ENCODE assay signal across 1 cellular context in genomic region chr19:55437410-55437809, GRCh38.
A peak's percentile ranks its signal among the peaks of the same experiment; 100 is the strongest.
TF ChIP-seq lines count a peak whose summit lies in the region.

No MANE protein-coding gene starts in this region.

TF ChIP-seq in K562, 482 proteins besides CTCF, POLR2A, EP300 and RAD21 (continued from another document and continues in another):
- TF ChIP-seq THAP12 (CRISPR knock-in tag; IDR thresholded peaks at IDR 0.05) (0 out of 2 replicates have a peak, but pooled peaks have one; percentile 9), ZNF232 (CRISPR knock-in tag; IDR thresholded peaks at IDR 0.05) (no peak), ZNF511 (CRISPR knock-in tag; IDR thresholded peaks at IDR 0.05) (peak; percentile 93; the same call in 1 of the 2 replicates), NFE2 (IDR thresholded peaks at IDR 0.05; ENCODE audit: low read depth) (no peak), JUND (IDR thresholded peaks at IDR 0.05; ENCODE audit: borderline replicate concordance, low read depth, low read length) (0 out of 2 replicates have a peak, but pooled peaks have one; percentile 8), JUND (tag; IDR thresholded peaks at IDR 0.05; ENCODE audit: borderline replicate concordance, low read depth, low read length) (peak; percentile 58; the same call in 1 of the 3 replicates), ZNF282 (CRISPR knock-in tag; IDR thresholded peaks at IDR 0.05) (no peak), TEAD1 (CRISPR knock-in tag; IDR thresholded peaks at IDR 0.05) (peak in 1 of 2 experiments; percentile 76; a peak in 1 of 4 replicates), SREBF1 (IDR thresholded peaks at IDR 0.05; ENCODE audit: borderline replicate concordance, low read depth, low read length) (no peak), MIER1 (IDR thresholded peaks at IDR 0.05; ENCODE audit: low read depth) (peak; percentile 98), CXXC5 (CRISPR knock-in tag; IDR thresholded peaks at IDR 0.05) (peak; percentile 68), PKNOX1 (IDR thresholded peaks at IDR 0.05) (no peak), STAT6 (CRISPR knock-in tag; IDR thresholded peaks at IDR 0.05) (no peak), ZNF436 (CRISPR knock-in tag; IDR thresholded peaks at IDR 0.05) (no peak), PTTG1 (tag; IDR thresholded peaks at IDR 0.05; ENCODE audit: low read depth) (no peak), TCF7 (IDR thresholded peaks at IDR 0.05; ENCODE audit: borderline replicate concordance) (no peak), ZNF583 (CRISPR knock-in tag; IDR thresholded peaks at IDR 0.05) (no peak), GABPB1 (CRISPR knock-in tag; IDR thresholded peaks at IDR 0.05) (peak; percentile 68), FOXP1 (CRISPR knock-in tag; IDR thresholded peaks at IDR 0.05) (peak; percentile 85; the same call in 1 of the 2 replicates), ATF7 (IDR thresholded peaks at IDR 0.05) (no peak), MAFG (tag; conservative IDR thresholded peaks at IDR 0.05) (no peak), HDAC2 (IDR thresholded peaks at IDR 0.05) (peak; percentile 72; the same call in 1 of the 2 replicates), MITF (IDR thresholded peaks at IDR 0.05) (no peak), TFAP4 (CRISPR knock-in tag; IDR thresholded peaks at IDR 0.05; ENCODE audit: borderline replicate concordance) (peak; percentile 78), ELK3 (CRISPR knock-in tag; IDR thresholded peaks at IDR 0.05) (no peak), NR1H2 (CRISPR knock-in tag; IDR thresholded peaks at IDR 0.05) (no peak), RCOR1 (IDR thresholded peaks at IDR 0.05; ENCODE audit: borderline replicate concordance in 1 of 2, low read depth in 2 of 2, low read length in 2 of 2) (peak in 1 of 2 experiments; percentile 80; a peak in 1 of 4 replicates), ZNF398 (CRISPR knock-in tag; IDR thresholded peaks at IDR 0.05) (no peak), UBTF (IDR thresholded peaks at IDR 0.05; ENCODE audit: borderline replicate concordance in 1 of 2, low read depth in 2 of 2, low read length in 2 of 2) (0 out of 4 replicates have a peak, but pooled peaks of 1 of the 2 experiments have one; percentile 27), PHTF2 (CRISPR knock-in tag; IDR thresholded peaks at IDR 0.05) (no peak), SIX5 (IDR thresholded peaks at IDR 0.05; ENCODE audit: borderline replicate concordance in 1 of 2, insufficient read depth in 1 of 2, low read depth in 1 of 2, low read length in 2 of 2) (no peak), C11orf30 (IDR thresholded peaks at IDR 0.05; ENCODE audit: low read depth) (no peak), CAMTA2 (CRISPR knock-in tag; conservative IDR thresholded peaks at IDR 0.05) (no peak), SAP30 (IDR thresholded peaks at IDR 0.05; ENCODE audit: borderline replicate concordance, insufficient read depth, low read depth, low read length, poor library complexity, severe bottlenecking) (peak; percentile 30), CREB1 (IDR thresholded peaks at IDR 0.05) (no peak), CREB1 (CRISPR knock-in tag; IDR thresholded peaks at IDR 0.05) (peak; percentile 49; the same call in 1 of the 2 replicates), ZBTB1 (CRISPR knock-in tag; IDR thresholded peaks at IDR 0.05; ENCODE audit: borderline replicate concordance, low read depth) (no peak), NEUROD1 (IDR thresholded peaks at IDR 0.05; ENCODE audit: borderline replicate concordance, low read depth, low read length, partially characterized antibody) (no peak), POLR2AphosphoS5 (IDR thresholded peaks at IDR 0.05; ENCODE audit: control insufficient read depth, insufficient read depth, low read depth, low read length) (no peak), ZNF124 (CRISPR knock-in tag; IDR thresholded peaks at IDR 0.05) (no peak), RBM17 (IDR thresholded peaks at IDR 0.05; ENCODE audit: borderline replicate concordance, low read depth, low read length) (no peak), TRIM25 (IDR thresholded peaks at IDR 0.05; ENCODE audit: borderline replicate concordance) (no peak)
